ENCODE assay signal across 11 cellular contexts in genomic region chr13:27559714-27560113, GRCh38.
DNase-seq lines count a peak whose midpoint lies in the region; ATAC-seq and TF ChIP-seq lines count a peak whose summit lies in the region.
"Had no signal": no experiment of that assay in that cellular context is flagged by ENCODE, and none has a peak within 500 bp of the region (broad histone marks: within the 10 kb centered on the region; RNA-seq: fewer than 3 reads in every experiment).

No MANE protein-coding gene starts in this region.

- H3K4me1 ChIP-seq in PC-9 (replicated peaks; ENCODE audit: insufficient read depth) = no peaks in the 10 kb centered on the region

- H3K9me3 ChIP-seq in PC-9 (ENCODE audit: insufficient read depth, low read depth) = no peaks in the 10 kb centered on the region

- H2AFZ ChIP-seq in PC-9 = no peak overlapping the region

- H3K27ac Mint-ChIP-seq in endothelial cell (ENCODE audit: unreplicated experiment) (no peak overlapping the region), Calu3 (ENCODE audit: unreplicated experiment) (no peak overlapping the region)

- no peak overlapping the region for H3K27ac ChIP-seq in PC-9

- no peaks in the 10 kb centered on the region for H3K79me2 ChIP-seq in PC-9 (ENCODE audit: low read depth)

- DNase-seq in activated gamma-delta T cell treated with Interleukin-2 at 50 U/mL for 16 hours = peak; percentile 23
- DNase-seq in activated gamma-delta T cell (lab: John Stamatoyannopoulos, UW) = no peak
- peak; percentile 26 for DNase-seq in astrocyte of the hippocampus (ENCODE audit: low read depth, low spot score)
- DNase-seq in kidney tubule cell (ENCODE audit: low spot score) = peak; percentile 20
- DNase-seq in endothelial cell (ENCODE audit: low spot score) = no peak
- DNase-seq in Calu3 = no peak
- no peak for DNase-seq in PC-9
- DNase-seq: C1 segment of cervical spinal cord, DMS53, NCI-H187 treated with DMSO at 0.1 percent for 48 hours had no signal

- peaks cover 2% of the 10 kb centered on the region for H3K36me3 ChIP-seq in PC-9 (ENCODE audit: low read depth)

- H3K4me2 ChIP-seq in PC-9 = no peak overlapping the region

- no peaks in the 10 kb centered on the region for H3K27me3 ChIP-seq in PC-9 (ENCODE audit: insufficient read depth, low read depth)

- no peak for ATAC-seq in HG02981 (IDR thresholded peaks at IDR 0.05; ENCODE audit: unreplicated experiment)

- peaks cover 7% of the 10 kb centered on the region for H3K4me1 Mint-ChIP-seq in endothelial cell (ENCODE audit: unreplicated experiment)
- H3K4me1 Mint-ChIP-seq in Calu3 (ENCODE audit: low read depth, unreplicated experiment) = no peaks in the 10 kb centered on the region

- H3K27me3 Mint-ChIP-seq in endothelial cell (ENCODE audit: unreplicated experiment) (peaks cover 3% of the 10 kb centered on the region), Calu3 (ENCODE audit: unreplicated experiment) (no peaks in the 10 kb centered on the region)

- H3K36me3 Mint-ChIP-seq in endothelial cell (ENCODE audit: low read depth, unreplicated experiment) (peaks cover 12% of the 10 kb centered on the region), Calu3 (ENCODE audit: insufficient read depth, unreplicated experiment) (no peaks in the 10 kb centered on the region)

- no peaks in the 10 kb centered on the region for H3K9me2 ChIP-seq in PC-9 (ENCODE audit: insufficient read depth)

- intact Hi-C loops in Calu3 (cut with micrococcal nuclease; ENCODE audit: unreplicated experiment) = no loop called here
- intact Hi-C loops in PC-9 (cut with micrococcal nuclease; ENCODE audit: unreplicated experiment) = loop anchor here (10.0 kb wide), 1 partner anchor 95 kb away; no protein-coding TSS in a partner anchor

- no peak overlapping the region for H3K4me3 Mint-ChIP-seq in endothelial cell (ENCODE audit: unreplicated experiment)
- H3K4me3 Mint-ChIP-seq in Calu3 (ENCODE audit: low read depth, unreplicated experiment) = no peak overlapping the region

- H3K9me3 Mint-ChIP-seq in endothelial cell (ENCODE audit: unreplicated experiment) = no peaks in the 10 kb centered on the region
- no peaks in the 10 kb centered on the region for H3K9me3 Mint-ChIP-seq in Calu3 (ENCODE audit: low read depth, unreplicated experiment)

- CTCF ChIA-PET in Calu3 (lab: Charles Lee) (no interaction called here), PC-9 (lab: Charles Lee) (no interaction called here)

- no peaks in the 10 kb centered on the region for H4K20me1 ChIP-seq in PC-9 (ENCODE audit: insufficient read depth)

- H3K4me3 ChIP-seq in PC-9 = no peak overlapping the region

- no peak for TF ChIP-seq CTCF in endothelial cell (IDR thresholded peaks at IDR 0.05; ENCODE audit: unreplicated experiment)
- no peak for TF ChIP-seq CTCF in Calu3 (IDR thresholded peaks at IDR 0.05; ENCODE audit: unreplicated experiment)
- no peak for TF ChIP-seq CTCF in PC-9 (conservative IDR thresholded peaks at IDR 0.05)

- POLR2A ChIA-PET in PC-9 (lab: Charles Lee; ENCODE audit: unreplicated experiment) = no interaction called here

- H3F3A ChIP-seq in PC-9 (ENCODE audit: insufficient read depth, low read depth) = peaks cover 4% of the 10 kb centered on the region; the same call in 1 of the 2 replicates

- BruUV-seq in Calu3 (replicated peaks; lab: Mats Ljungman, UMichigan) (no TSS peak), PC-9 (replicated peaks; lab: Mats Ljungman, UMichigan) (no TSS peak)

Comparison
In these comparisons a context has a peak if more than half of its experiments do, and no peak if none do; other contexts are left out.
1. DNase-seq: peak in activated gamma-delta T cell treated with Interleukin-2 at 50 U/mL for 16 hours (single experiment), astrocyte of the hippocampus (single experiment) and kidney tubule cell (single experiment); none in activated gamma-delta T cell (single experiment), endothelial cell (single experiment), Calu3 (single experiment) and PC-9 (0 of 2).